Comparison of ENCODE assay signal across 1 cellular context in genomic region chr1:39116868-39117728, GRCh38.
TF ChIP-seq lines count a peak whose summit lies in the region.

No MANE protein-coding gene starts in this region.

TF ChIP-seq in HEK293T, 16 proteins besides CTCF, POLR2A, EP300 and RAD21 (continued from another document):
- TF ChIP-seq TARDBP (IDR thresholded peaks at IDR 0.05) (no peak), SUZ12 (IDR thresholded peaks at IDR 0.05) (no peak), NFRKB (IDR thresholded peaks at IDR 0.05) (no peak)
